ENCODE assay signal across 42 cellular contexts in the genomic region with DNA sequence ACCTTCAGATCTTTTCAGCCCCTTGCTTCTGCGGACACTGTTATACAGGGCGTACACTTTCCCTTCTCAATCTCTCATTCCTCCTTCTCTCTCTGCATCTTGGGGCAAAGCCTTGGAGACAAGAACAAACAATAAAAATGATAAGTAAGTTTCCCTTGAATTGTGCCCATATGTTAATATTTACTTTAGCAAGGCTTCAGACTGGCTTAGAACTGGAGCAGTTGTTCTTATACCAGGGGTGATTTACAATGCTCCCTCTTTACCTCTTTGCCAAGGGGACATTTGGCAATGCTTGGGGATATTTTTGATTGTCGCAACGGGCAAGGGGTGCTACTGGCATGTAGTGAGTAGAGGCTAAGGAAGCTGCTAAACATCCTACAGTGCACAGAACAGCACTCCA. TPM values are rescaled to one million over a fixed set of nuclear protein-coding genes. Genes with fewer than 3 reads are reported as not detected.
A peak's percentile ranks its signal among the peaks of the same experiment; 100 is the strongest.
DNase-seq lines count a peak whose midpoint lies in the region; ATAC-seq, FAIRE-seq and TF ChIP-seq lines count a peak whose summit lies in the region.
"Had no signal": no experiment of that assay in that cellular context is flagged by ENCODE, and none has a peak within 500 bp of the region (broad histone marks: within the 10 kb centered on the region; RNA-seq: fewer than 3 reads in every experiment).

No MANE protein-coding gene starts in this region.

- no peaks in the 10 kb centered on the region for H4K20me1 ChIP-seq in PC-3 (ENCODE audit: low read length)
- H4K20me1 ChIP-seq: BLaER1; BLaER1 treated with 17β-estradiol and CSF1 and Interleukin-3, amounts not matched to agents 10 nM and 100 nM had no signal

- H3F3A ChIP-seq in PC-3 (ENCODE audit: low read length, unreplicated experiment) = no peaks in the 10 kb centered on the region

- intact Hi-C loops in PC-3 (cut with micrococcal nuclease) (no loop called here), pancreas (cut with DNase I) (no loop called here)

- H3K4me3 ChIP-seq in PC-3 (ENCODE audit: low read length) = no peak overlapping the region
- H3K4me3 ChIP-seq in pancreas = no peak overlapping the region
- H3K4me3 ChIP-seq in small intestine (ENCODE audit: low read depth in 1 of 2, low read length in 2 of 2) = no peak overlapping the region
- H3K4me3 ChIP-seq: A549; BLaER1; BLaER1 treated with 17β-estradiol and CSF1 and Interleukin-3, amounts not matched to agents 10 nM and 100 nM had no signal

- peak; percentile 41 for ATAC-seq in PC-3
- no peak for ATAC-seq in memory B cell (ENCODE audit: low read depth)
- peak in 3 of 4 donors; percentile 43 to 68 (median 65) for ATAC-seq in pancreas
- ATAC-seq in GM19324 (IDR thresholded peaks at IDR 0.05; ENCODE audit: low FRiP score, unreplicated experiment) = no peak
- ATAC-seq: A549; CD8-positive, alpha-beta T cell had no signal

- 43 to 48% methylated on average over 4 of the region's 4 CpGs for WGBS in pancreas, 2 donors
- 81 to 98% (median 90%) methylated on average over 4 of the region's 4 CpGs for WGBS in small intestine, 3 donors

- no peaks in the 10 kb centered on the region for H3K27me3 Mint-ChIP-seq in memory B cell
- H3K27me3 Mint-ChIP-seq: B cell; CD4-positive, alpha-beta memory T cell; CD4-positive, alpha-beta T cell; CD4-positive, CD25-positive, alpha-beta regulatory T cell; CD8-positive, alpha-beta memory T cell had no signal

- H3K4me3 Mint-ChIP-seq in memory B cell = no peak overlapping the region
- H3K4me3 Mint-ChIP-seq: B cell; CD14-positive monocyte; CD4-positive, alpha-beta memory T cell; CD4-positive, alpha-beta T cell; CD4-positive, CD25-positive, alpha-beta regulatory T cell; CD8-positive, alpha-beta memory T cell; CD8-positive, alpha-beta T cell had no signal

- no peak overlapping the region for H3K9ac ChIP-seq in PC-3 (ENCODE audit: low read length)
- H3K9ac ChIP-seq: BLaER1; BLaER1 treated with 17β-estradiol and CSF1 and Interleukin-3, amounts not matched to agents 10 nM and 100 nM had no signal

- H3K4me2 ChIP-seq in PC-3 (ENCODE audit: low read length) = no peak overlapping the region
- H3K4me2 ChIP-seq: A549; BLaER1; BLaER1 treated with 17β-estradiol and CSF1 and Interleukin-3, amounts not matched to agents 10 nM and 100 nM had no signal

- H3K27ac ChIP-seq in PC-3 (ENCODE audit: low read length) (no peak overlapping the region), pancreas (no peak overlapping the region), small intestine (ENCODE audit: low read depth in 1 of 2, low read length in 1 of 2) (no peak overlapping the region)
- H3K27ac ChIP-seq: 22Rv1; A549; BLaER1; BLaER1 treated with 17β-estradiol and CSF1 and Interleukin-3, amounts not matched to agents 10 nM and 100 nM; C4-2B had no signal

- H3K36me3 ChIP-seq in PC-3 (ENCODE audit: low read depth, low read length) = no peaks in the 10 kb centered on the region; the same call in 1 of the 2 replicates
- peaks cover 0 to 3% (median 0%) of the 10 kb centered on the region in 3 donors for H3K36me3 ChIP-seq in pancreas
- peaks cover 4 to 9% of the 10 kb centered on the region in 2 donors for H3K36me3 ChIP-seq in small intestine (ENCODE audit: control insufficient read depth in 2 of 2, insufficient read depth in 2 of 2, low read length in 2 of 2)

- DNase-seq in NCI-H69 (lab: John Stamatoyannopoulos, UW) (peak; percentile 2), PC-3 (no peak), memory B cell (ENCODE audit: low spot score in 2 of 2) (no peak), pancreas (no peak), small intestine (no peak), cortex of kidney (lab: John Stamatoyannopoulos, UW) (no peak), T-helper 2 cell (no peak)
- DNase-seq: 8988T; ACHN; AML-193; BE2C; C1 segment of cervical spinal cord; Caco-2; Calu3; CD4-positive, alpha-beta memory T cell; CD4-positive, alpha-beta T cell; CD4-positive, CD25-positive, alpha-beta regulatory T cell; CD8-positive, alpha-beta memory T cell; CD8-positive, alpha-beta T cell; COR-L47; DMS 273 treated with DMSO at 0.1 percent for 48 hours; DMS153; DMS53; DMS79; DMS79 treated with DMSO at 0.1 percent for 48 hours; DND-41; EL had no signal

- H3K36me3 Mint-ChIP-seq in memory B cell = peaks cover 27% of the 10 kb centered on the region

- H3K27me3 ChIP-seq in PC-3 (ENCODE audit: low read length) = no peaks in the 10 kb centered on the region
- H3K27me3 ChIP-seq in pancreas = no peaks in the 10 kb centered on the region
- H3K27me3 ChIP-seq in small intestine (ENCODE audit: control insufficient read depth in 2 of 2, insufficient read depth in 2 of 2, low read length in 2 of 2) = no peaks in the 10 kb centered on the region
- H3K27me3 ChIP-seq: BE2C; BLaER1; BLaER1 treated with 17β-estradiol and CSF1 and Interleukin-3, amounts not matched to agents 10 nM and 100 nM had no signal

- no peaks in the 10 kb centered on the region for H3K79me2 ChIP-seq in PC-3 (ENCODE audit: low read length)

- H3K9me3 Mint-ChIP-seq in memory B cell = no peaks in the 10 kb centered on the region
- H3K9me3 Mint-ChIP-seq: CD14-positive monocyte; CD4-positive, alpha-beta memory T cell; CD4-positive, alpha-beta T cell; CD8-positive, alpha-beta memory T cell; CD8-positive, alpha-beta T cell had no signal

- BruUV-seq in PC-3 (replicated peaks; lab: Mats Ljungman, UMichigan) = no TSS peak

- no peak for TF ChIP-seq CTCF in PC-3 (conservative IDR thresholded peaks at IDR 0.05; ENCODE audit: low read depth, low read length)
- no peak for TF ChIP-seq CTCF in pancreas (IDR thresholded peaks at IDR 0.05)

- H3K4me1 Mint-ChIP-seq in memory B cell = peaks cover 8% of the 10 kb centered on the region
- H3K4me1 Mint-ChIP-seq: CD14-positive monocyte; CD4-positive, alpha-beta memory T cell; CD4-positive, CD25-positive, alpha-beta regulatory T cell; CD8-positive, alpha-beta memory T cell had no signal

- no peak for FAIRE-seq in pancreas (lab: Jason Lieb, UNC)
- FAIRE-seq in small intestine (lab: Jason Lieb, UNC) = no peak
- FAIRE-seq: A204.1, A549, D721Med had no signal

- H2AFZ ChIP-seq in PC-3 (ENCODE audit: low read length) = no peak overlapping the region

- H3K9me3 ChIP-seq in PC-3 (ENCODE audit: low read length) = no peaks in the 10 kb centered on the region
- no peaks in the 10 kb centered on the region for H3K9me3 ChIP-seq in pancreas
- H3K9me3 ChIP-seq in small intestine (ENCODE audit: control insufficient read depth, low read depth) = no peaks in the 10 kb centered on the region
- H3K9me3 ChIP-seq: A549; BE2C; BLaER1; BLaER1 treated with 17β-estradiol and CSF1 and Interleukin-3, amounts not matched to agents 10 nM and 100 nM; Caco-2 had no signal

- H3K4me1 ChIP-seq in PC-3 (ENCODE audit: insufficient read depth, low read length) (no peaks in the 10 kb centered on the region), pancreas (peaks cover 0 to 5% (median 4%) of the 10 kb centered on the region in 3 donors), small intestine (ENCODE audit: control insufficient read depth in 2 of 2, insufficient read depth in 1 of 2, low read depth in 1 of 2, low read length in 1 of 2) (no peaks in the 10 kb centered on the region)
- H3K4me1 ChIP-seq: A549, BLaER1, Caco-2 had no signal

- POLR2A ChIA-PET in PC-3 (lab: Charles Lee; ENCODE audit: unreplicated experiment) = no interaction called here

- CTCF ChIA-PET in PC-3 (lab: Charles Lee) = no interaction called here

- no peaks in the 10 kb centered on the region for H3K9me2 ChIP-seq in PC-3 (replicated peaks; ENCODE audit: low read length)

- peak overlapping the region; percentile 56 for H3K27ac Mint-ChIP-seq in memory B cell
- H3K27ac Mint-ChIP-seq: B cell; CD14-positive monocyte; CD4-positive, alpha-beta T cell; CD4-positive, CD25-positive, alpha-beta regulatory T cell; CD8-positive, alpha-beta memory T cell; CD8-positive, alpha-beta T cell had no signal

RNA-seq across cellular contexts. Expression of a gene that starts 29.4 kb away (rescaled TPM):
- total RNA-seq in PC-3 (2014; rRNA removed) (107 and 142 TPM in 2 replicates), pancreas (10 to 100 TPM; 28.8 to 50.7 (median 38.3) TPM)
- polyA plus RNA-seq in pancreas (10 to 100 TPM; 28.9 to 48.5 TPM), small intestine (10 to 100 TPM; 42.7 to 76.7 (median 56.1) TPM)

RNA-seq across cellular contexts. Expression of a gene that starts 31.7 kb away (rescaled TPM):
- total RNA-seq in PC-3 (2014; rRNA removed) (not detected in 2 replicates), pancreas (under 1 TPM; 0.25 to 0.66 (median 0.37) TPM)
- polyA plus RNA-seq in pancreas (under 1 TPM in 1 of 2 donors, not detected in 1; 0.14 TPM), small intestine (under 1 TPM in 2 of 3 donors, not detected in 1; 0.21 to 0.27 TPM)
- total RNA-seq: A172, A673, Caco-2, Calu3, Daoy had no signal
- polyA plus RNA-seq: AG04450, BJ had no signal

RNA-seq across cellular contexts. Expression of a gene that starts 51.6 kb away (rescaled TPM):
- total RNA-seq in PC-3 (2014; rRNA removed) (4.7 and 5.6 TPM in 2 replicates), pancreas (1 to 10 TPM; 4.6 to 9.5 (median 5.9) TPM)
- polyA plus RNA-seq in pancreas (1 to 10 TPM; 2.7 to 3.0 TPM), small intestine (1 to 10 TPM in 2 of 3 donors, under 1 TPM in 1; 0.89 to 5.4 (median 1.4) TPM)

RNA-seq across cellular contexts. Expression of a gene that starts 59.0 kb away (rescaled TPM):
- total RNA-seq in PC-3 (2014; rRNA removed) (10.5 and 11.6 TPM in 2 replicates), pancreas (10 to 100 TPM in 3 of 6 donors, 1 to 10 TPM in 3; 6.6 to 13.8 (median 10.1) TPM)
- polyA plus RNA-seq in pancreas (1 to 10 TPM; 5.8 to 7.3 TPM), small intestine (1 to 10 TPM; 4.6 to 10.0 (median 8.5) TPM)

Comparison
In these comparisons a context has a peak if more than half of its experiments do, and no peak if none do; other contexts are left out.
1. ATAC-seq: peak in PC-3 (single experiment) and pancreas (3 of 4); none in memory B cell (single experiment) and GM19324 (single experiment).